Comparison of ENCODE assay signal across 8 cellular contexts in genomic region chr9:109498195-109499060, GRCh38. TPM values are rescaled to one million over a fixed set of nuclear protein-coding genes. Genes with fewer than 3 reads are reported as not detected.
DNase-seq lines count a peak whose midpoint lies in the region; ATAC-seq and TF ChIP-seq lines count a peak whose summit lies in the region.

TSS of gene PTPN3 (minus strand) at chr9:109498307. CDS start at chr9:109463434, 34,873 bp downstream.

- peaks cover 20% of the 10 kb centered on the region for H3K4me1 Mint-ChIP-seq in mesothelial cell of epicardium

- DNase-seq in COR-L47 (lab: John Stamatoyannopoulos, UW) (peak; percentile 7), LoVo (ENCODE audit: low spot score) (peak; percentile 46), ecto neural progenitor cell (ENCODE audit: low spot score) (peak; percentile 57), mesothelial cell of epicardium (ENCODE audit: low spot score in 2 of 2, unreplicated experiment in 2 of 2) (peak in 1 of 2 experiments; percentile 48), NCI-H1048 (lab: John Stamatoyannopoulos, UW) (no peak)

- no peaks in the 10 kb centered on the region for H3K36me3 Mint-ChIP-seq in mesothelial cell of epicardium

- H3K4me3 Mint-ChIP-seq in mesothelial cell of epicardium, result peak within 1 kb of the TSS; percentile 71

- peaks cover 84% of the 10 kb centered on the region for H3K27me3 Mint-ChIP-seq in mesothelial cell of epicardium (ENCODE audit: low read depth)

- ATAC-seq in HG02840 (IDR thresholded peaks at IDR 0.05; ENCODE audit: low FRiP score, unreplicated experiment) (no peak), HG02623 (IDR thresholded peaks at IDR 0.05; ENCODE audit: unreplicated experiment) (no peak), GM18861 (IDR thresholded peaks at IDR 0.05; ENCODE audit: unreplicated experiment) (no peak)

- no peaks in the 10 kb centered on the region for H3K9me3 Mint-ChIP-seq in mesothelial cell of epicardium

- TF ChIP-seq CTCF in mesothelial cell of epicardium (IDR thresholded peaks at IDR 0.05; ENCODE audit: unreplicated experiment), result no peak

- no peak within 1 kb of the TSS for H3K27ac Mint-ChIP-seq in mesothelial cell of epicardium

RNA-seq across cellular contexts. Expression of gene PTPN3, which starts in this region (rescaled TPM):
- 6.2 to 7.5 TPM (median 6.8 TPM) in 3 replicates for total RNA-seq in mesothelial cell of epicardium
